ENCODE assay signal across 10 cellular contexts in the genomic region with DNA sequence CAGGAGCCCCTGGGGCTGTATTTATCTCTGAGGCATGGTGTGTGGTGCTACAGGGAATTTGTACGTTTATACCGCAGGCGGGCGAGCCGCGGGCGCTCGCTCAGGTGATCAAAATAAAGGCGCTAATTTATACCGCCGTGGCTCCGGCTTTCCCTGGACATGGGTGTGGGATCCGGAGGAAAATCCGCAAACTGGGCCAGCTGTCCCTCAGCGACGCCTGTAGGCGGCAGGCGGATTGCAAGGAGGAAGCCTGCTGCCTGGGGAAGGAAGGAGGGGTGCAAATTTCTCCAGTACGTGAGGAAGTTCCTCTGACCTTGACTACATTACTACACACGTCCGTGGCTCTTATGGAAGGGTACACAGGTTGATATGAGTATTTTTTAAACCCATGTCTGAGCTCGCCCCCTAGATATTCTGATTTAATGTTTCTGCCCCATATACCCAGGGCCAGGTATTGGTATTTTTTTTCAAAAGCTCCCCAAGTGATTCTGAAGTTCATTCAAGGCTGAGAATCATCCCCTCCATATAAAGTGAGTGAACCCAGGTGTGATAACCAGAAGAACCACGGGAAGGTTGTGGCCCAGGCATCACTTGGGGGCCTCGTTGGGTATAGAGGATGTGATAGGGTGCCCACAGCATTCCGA. TPM values are rescaled to one million over a fixed set of nuclear protein-coding genes. Genes with fewer than 3 reads are reported as not detected.
DNase-seq lines count a peak whose midpoint lies in the region; ATAC-seq lines count a peak whose summit lies in the region.
"Had no signal": no experiment of that assay in that cellular context is flagged by ENCODE, and none has a peak within 500 bp of the region (broad histone marks: within the 10 kb centered on the region; RNA-seq: fewer than 3 reads in every experiment).

No MANE protein-coding gene starts in this region.

- H3K27me3 Mint-ChIP-seq in activated CD8-positive, alpha-beta memory T cell treated with anti-CD3 and anti-CD28 coated beads, Interleukin-2, amount 10 ng/mL, durations not matched to agents 7 days and 5 days, result peaks cover 56% of the 10 kb centered on the region

- H3K4me1 Mint-ChIP-seq in activated CD8-positive, alpha-beta memory T cell treated with anti-CD3 and anti-CD28 coated beads, Interleukin-2, amount 10 ng/mL, durations not matched to agents 7 days and 5 days, result no peaks in the 10 kb centered on the region

- CTCF ChIA-PET in activated CD8-positive, alpha-beta memory T cell treated with anti-CD3 and anti-CD28 coated beads, Interleukin-2, amount 10 ng/mL, durations not matched to agents 7 days and 5 days (lab: Charles Lee), result interaction anchor here (0.9 kb wide), 1 partner anchor 9 kb away, joined by 4 read pairs; no protein-coding TSS in a partner anchor

- H3K9me3 Mint-ChIP-seq in activated CD8-positive, alpha-beta memory T cell treated with anti-CD3 and anti-CD28 coated beads, Interleukin-2, amount 10 ng/mL, durations not matched to agents 7 days and 5 days (ENCODE audit: low read depth), result no peaks in the 10 kb centered on the region

- no peak for ATAC-seq in activated CD8-positive, alpha-beta memory T cell treated with anti-CD3 and anti-CD28 coated beads, Interleukin-2, amount 10 ng/mL, durations not matched to agents 7 days and 5 days

- no peak overlapping the region for H3K27ac Mint-ChIP-seq in activated CD8-positive, alpha-beta memory T cell treated with anti-CD3 and anti-CD28 coated beads, Interleukin-2, amount 10 ng/mL, durations not matched to agents 7 days and 5 days

- no peaks in the 10 kb centered on the region for H3K36me3 Mint-ChIP-seq in activated CD8-positive, alpha-beta memory T cell treated with anti-CD3 and anti-CD28 coated beads, Interleukin-2, amount 10 ng/mL, durations not matched to agents 7 days and 5 days

- H3K4me3 Mint-ChIP-seq in activated CD8-positive, alpha-beta memory T cell treated with anti-CD3 and anti-CD28 coated beads, Interleukin-2, amount 10 ng/mL, durations not matched to agents 7 days and 5 days, result no peak overlapping the region

- peak; percentile 54 for DNase-seq in COLO668 (lab: John Stamatoyannopoulos, UW; ENCODE audit: unreplicated experiment)
- DNase-seq in HT1080 (ENCODE audit: low read depth), result peak; percentile 44
- peak; percentile 51 for DNase-seq in astrocyte of the hippocampus (ENCODE audit: low read depth, low spot score)
- DNase-seq in lung microvascular endothelial cell (ENCODE audit: low read depth in 2 of 2), result peak; percentile 40 to 53
- DNase-seq in ecto neural progenitor cell (ENCODE audit: low spot score), result no peak
- DNase-seq in activated CD8-positive, alpha-beta memory T cell treated with anti-CD3 and anti-CD28 coated beads, Interleukin-2, amount 10 ng/mL, durations not matched to agents 7 days and 5 days, result no peak
- no peak for DNase-seq in NCI-H345 treated with DMSO at 0.1 percent for 48 hours (lab: John Stamatoyannopoulos, UW; ENCODE audit: unreplicated experiment)
- DNase-seq in 8988T, result no peak
- DNase-seq: activated gamma-delta T cell treated with Interleukin-2 at 50 U/mL for 16 hours; stimulated activated CD4-positive, alpha-beta T cell treated with anti-CD3 and anti-CD28 coated beads, Interleukin-2, amount 100 ng/mL, for 48 hours had no signal

RNA-seq across cellular contexts. Expression of gene MYOD1, which starts 2.8 kb away (rescaled TPM):
- not detected in 2 replicates for total RNA-seq in HT1080 (2014; rRNA removed; shearing (Covaris generic))
- polyA plus RNA-seq in HT1080 (2015; cell fraction: cytosol; rRNA removed), result 0.03 TPM in 1 of 2 replicates, not detected in the other
- not detected in 2 replicates for polyA plus RNA-seq in HT1080 (2015; cell fraction: nucleus; rRNA removed)
- total RNA-seq in lung microvascular endothelial cell, result not detected in 2 replicates
- not detected for total RNA-seq in activated CD8-positive, alpha-beta memory T cell treated with anti-CD3 and anti-CD28 coated beads, Interleukin-2, amount 10 ng/mL, durations not matched to agents 7 days and 5 days

RNA-seq across cellular contexts. Expression of gene KCNC1, which starts 12.5 kb away (rescaled TPM):
- total RNA-seq in HT1080 (2014; rRNA removed; shearing (Covaris generic)), result 0.10 TPM in 1 of 2 replicates, not detected in the other
- polyA plus RNA-seq in HT1080 (2015; cell fraction: cytosol; rRNA removed), result not detected in 2 replicates
- 0.03 TPM in 1 of 2 replicates, not detected in the other for polyA plus RNA-seq in HT1080 (2015; cell fraction: nucleus; rRNA removed)
- not detected in 2 replicates for total RNA-seq in lung microvascular endothelial cell
- total RNA-seq in activated CD8-positive, alpha-beta memory T cell treated with anti-CD3 and anti-CD28 coated beads, Interleukin-2, amount 10 ng/mL, durations not matched to agents 7 days and 5 days, result not detected

Comparison
In these comparisons a context has a peak if more than half of its experiments do, and no peak if none do; other contexts are left out.
1. DNase-seq: peak in COLO668 (single experiment), HT1080 (single experiment), astrocyte of the hippocampus (single experiment) and lung microvascular endothelial cell (2 of 2); none in ecto neural progenitor cell (single experiment), activated CD8-positive, alpha-beta memory T cell treated with anti-CD3 and anti-CD28 coated beads, Interleukin-2, amount 10 ng/mL, durations not matched to agents 7 days and 5 days (single experiment), NCI-H345 treated with DMSO at 0.1 percent for 48 hours (single experiment) and 8988T (single experiment).